ENCODE assay signal across 16 cellular contexts in the genomic region with DNA sequence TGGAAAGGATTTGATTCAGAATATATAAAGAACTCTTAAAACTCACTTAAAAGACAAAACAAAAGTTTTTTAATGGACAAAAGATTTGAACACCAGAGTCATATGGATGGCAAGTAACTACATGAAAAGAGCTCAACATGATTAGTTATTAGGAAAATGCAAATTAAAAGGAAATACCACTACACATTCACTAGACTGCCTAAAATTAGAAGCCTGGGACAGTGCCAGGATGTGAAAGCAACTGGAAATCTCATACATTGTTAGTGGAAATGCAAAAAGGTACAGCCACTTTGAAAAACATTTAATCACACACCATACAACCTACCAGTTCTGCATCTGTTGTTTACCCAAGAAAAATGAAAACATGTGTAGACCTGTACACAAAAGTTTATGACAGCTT. TPM values are rescaled to one million over a fixed set of nuclear protein-coding genes. Genes with fewer than 3 reads are reported as not detected.
A peak's percentile ranks its signal among the peaks of the same experiment; 100 is the strongest.
DNase-seq lines count a peak whose midpoint lies in the region; ATAC-seq, FAIRE-seq and TF ChIP-seq lines count a peak whose summit lies in the region.
"Had no signal": no experiment of that assay in that cellular context is flagged by ENCODE, and none has a peak within 500 bp of the region (broad histone marks: within the 10 kb centered on the region; RNA-seq: fewer than 3 reads in every experiment).

No MANE protein-coding gene starts in this region.

- no peaks in the 10 kb centered on the region for H3K27me3 ChIP-seq in A673 (replicated peaks; ENCODE audit: insufficient read depth, low read depth, low read length, poor library complexity)
- H3K27me3 ChIP-seq in DOHH2 (ENCODE audit: control insufficient read depth, low read length), result no peaks in the 10 kb centered on the region
- H3K27me3 ChIP-seq in astrocyte (ENCODE audit: insufficient read depth, low read length), result no peaks in the 10 kb centered on the region
- no peaks in the 10 kb centered on the region for H3K27me3 ChIP-seq in CD8-positive, alpha-beta memory T cell (ENCODE audit: insufficient read depth, low read length, poor library complexity, severe bottlenecking)

- H3K4me3 Mint-ChIP-seq in astrocyte (ENCODE audit: unreplicated experiment), result no peak overlapping the region
- H3K4me3 Mint-ChIP-seq in endothelial cell (ENCODE audit: unreplicated experiment), result no peak overlapping the region
- H3K4me3 Mint-ChIP-seq in CD8-positive, alpha-beta memory T cell, result no peak overlapping the region
- H3K4me3 Mint-ChIP-seq: CD4-positive, CD25-positive, alpha-beta regulatory T cell had no signal

- H3K9me2 ChIP-seq in DOHH2 (replicated peaks; ENCODE audit: control insufficient read depth, low read length), result no peaks in the 10 kb centered on the region

- peak; percentile 82 for FAIRE-seq in astrocyte (lab: Jason Lieb, UNC)

- H3K27ac Mint-ChIP-seq in astrocyte (ENCODE audit: unreplicated experiment) (peak overlapping the region; percentile 2), endothelial cell (ENCODE audit: unreplicated experiment) (peak overlapping the region; percentile 2)
- H3K27ac Mint-ChIP-seq in CD8-positive, alpha-beta memory T cell, result no peak overlapping the region

- no peaks in the 10 kb centered on the region for H4K20me1 ChIP-seq in DOHH2 (ENCODE audit: control insufficient read depth, insufficient read depth, low read depth, low read length)
- H4K20me1 ChIP-seq in astrocyte (ENCODE audit: insufficient read depth, low read length), result peaks cover 54% of the 10 kb centered on the region

- H3K79me2 ChIP-seq in DOHH2 (ENCODE audit: control insufficient read depth, low read length) (peaks cover 11% of the 10 kb centered on the region), astrocyte (ENCODE audit: insufficient read depth, low read length) (peaks cover 83% of the 10 kb centered on the region)

- peaks cover 8% of the 10 kb centered on the region for H3K36me3 Mint-ChIP-seq in astrocyte (ENCODE audit: low read depth, unreplicated experiment)
- H3K36me3 Mint-ChIP-seq in endothelial cell (ENCODE audit: low read depth, unreplicated experiment), result peaks cover 27% of the 10 kb centered on the region
- peaks cover 15 to 27% (median 16%) of the 10 kb centered on the region in 3 donors for H3K36me3 Mint-ChIP-seq in CD8-positive, alpha-beta memory T cell

- DNase-seq in A673 (ENCODE audit: low spot score), result peak; percentile 63
- peak; percentile 26 for DNase-seq in astrocyte (ENCODE audit: low read depth)
- no peak for DNase-seq in endothelial cell (ENCODE audit: low spot score)
- no peak for DNase-seq in CD8-positive, alpha-beta memory T cell
- DNase-seq: AML-193; CD4-positive, CD25-positive, alpha-beta regulatory T cell; KBM-7; NCI-H1092; NCI-H2107; NCI-H774; SHP77 had no signal

- H3K9ac ChIP-seq in astrocyte (ENCODE audit: low read length), result no peak overlapping the region

- 0 out of 2 replicates have a peak, but pooled peaks cover 3% of the 10 kb centered on the region for H3F3A ChIP-seq in DOHH2 (ENCODE audit: control insufficient read depth, insufficient read depth)

- H3K27ac ChIP-seq in A673 (ENCODE audit: low read depth, low read length, poor library complexity, severe bottlenecking), result peak overlapping the region; percentile 26
- H3K27ac ChIP-seq in DOHH2 (ENCODE audit: low read depth, low read length), result no peak overlapping the region
- H3K27ac ChIP-seq in astrocyte (ENCODE audit: low read depth, low read length), result no peak overlapping the region
- no peak overlapping the region for H3K27ac ChIP-seq in CD8-positive, alpha-beta memory T cell (ENCODE audit: low read depth, low read length)
- H3K27ac ChIP-seq: A549 had no signal

- H3K36me3 ChIP-seq in A673 (ENCODE audit: insufficient read depth, low read length, poor library complexity, severe bottlenecking) (no peaks in the 10 kb centered on the region), DOHH2 (ENCODE audit: control insufficient read depth, low read length) (no peaks in the 10 kb centered on the region), astrocyte (ENCODE audit: insufficient read depth, low read length) (no peaks in the 10 kb centered on the region)
- H3K36me3 ChIP-seq in CD8-positive, alpha-beta memory T cell (ENCODE audit: insufficient read depth, low read length), result no peaks in the 10 kb centered on the region

- no TSS peak for BruUV-seq in A673 (replicated peaks; lab: Mats Ljungman, UMichigan)

- H3K4me3 ChIP-seq in A673 (ENCODE audit: low read depth, low read length, poor library complexity, severe bottlenecking), result no peak overlapping the region
- H3K4me3 ChIP-seq in DOHH2 (ENCODE audit: low read length), result no peak overlapping the region
- H3K4me3 ChIP-seq in astrocyte (ENCODE audit: insufficient read depth, low read depth, low read length), result no peak overlapping the region
- no peak overlapping the region for H3K4me3 ChIP-seq in CD8-positive, alpha-beta memory T cell (ENCODE audit: low read length)
- H3K4me3 ChIP-seq: A549 had no signal

- TF ChIP-seq CTCF in A673 (conservative IDR thresholded peaks at IDR 0.05; ENCODE audit: low read depth, low read length) (no peak), DOHH2 (IDR thresholded peaks at IDR 0.05; ENCODE audit: low read depth, low read length, poor library complexity, severe bottlenecking) (no peak), astrocyte (IDR thresholded peaks at IDR 0.05; ENCODE audit: insufficient read depth, low read depth, low read length) (no peak), endothelial cell (IDR thresholded peaks at IDR 0.05; ENCODE audit: unreplicated experiment) (no peak)

- POLR2A ChIA-PET in A673 (lab: Charles Lee; ENCODE audit: low non-redundant PET), result no interaction called here
- POLR2A ChIA-PET in CD8-positive, alpha-beta memory T cell (lab: Charles Lee), result no interaction called here

- no peak for ATAC-seq in GM21515 (IDR thresholded peaks at IDR 0.05; ENCODE audit: unreplicated experiment)
- no peak for ATAC-seq in HG03045 (IDR thresholded peaks at IDR 0.05; ENCODE audit: unreplicated experiment)
- ATAC-seq: A549, Panc1 had no signal

- H3K4me2 ChIP-seq in DOHH2 (ENCODE audit: low read length) (peak overlapping the region; percentile 41), astrocyte (ENCODE audit: low read length) (no peak overlapping the region)
- H3K4me2 ChIP-seq: A549 had no signal

- H3K9me3 ChIP-seq in A673 (ENCODE audit: low read depth, low read length, poor library complexity, severe bottlenecking) (no peaks in the 10 kb centered on the region), DOHH2 (ENCODE audit: control insufficient read depth, insufficient read depth, low read length) (peaks cover 4% of the 10 kb centered on the region; the same call in 1 of the 2 replicates), astrocyte (ENCODE audit: insufficient read depth, low read depth, low read length) (no peaks in the 10 kb centered on the region)
- no peaks in the 10 kb centered on the region for H3K9me3 ChIP-seq in CD8-positive, alpha-beta memory T cell (ENCODE audit: low read length)
- H3K9me3 ChIP-seq: A549 had no signal

- H2AFZ ChIP-seq in astrocyte (ENCODE audit: low read depth, low read length), result no peak overlapping the region

- intact Hi-C loops in A673 (cut with micrococcal nuclease; ENCODE audit: unreplicated experiment), result no loop called here

- H3K4me1 Mint-ChIP-seq in astrocyte (ENCODE audit: low read depth, unreplicated experiment) (peaks cover 28% of the 10 kb centered on the region), endothelial cell (ENCODE audit: unreplicated experiment) (peaks cover 34% of the 10 kb centered on the region)
- peaks cover 34 to 54% (median 44%) of the 10 kb centered on the region in 3 donors for H3K4me1 Mint-ChIP-seq in CD8-positive, alpha-beta memory T cell

- CTCF ChIA-PET in A673 (lab: Charles Lee), result interaction anchor here (0.6 kb wide), 1 partner anchor 131 kb away, joined by 3 read pairs; no protein-coding TSS in a partner anchor
- CTCF ChIA-PET in CD8-positive, alpha-beta memory T cell (lab: Charles Lee), result no interaction called here

- peaks cover 25% of the 10 kb centered on the region for H3K4me1 ChIP-seq in A673 (ENCODE audit: insufficient read depth, low read length, poor library complexity, severe bottlenecking)
- peaks cover 24% of the 10 kb centered on the region for H3K4me1 ChIP-seq in DOHH2 (ENCODE audit: control insufficient read depth, low read length)
- no peaks in the 10 kb centered on the region for H3K4me1 ChIP-seq in astrocyte (ENCODE audit: insufficient read depth, low read length)
- H3K4me1 ChIP-seq in CD8-positive, alpha-beta memory T cell (ENCODE audit: insufficient read depth, low read length), result no peaks in the 10 kb centered on the region
- H3K4me1 ChIP-seq: A549 had no signal

- H3K27me3 Mint-ChIP-seq in astrocyte (ENCODE audit: low read depth, unreplicated experiment) (no peaks in the 10 kb centered on the region), endothelial cell (ENCODE audit: unreplicated experiment) (peaks cover 5% of the 10 kb centered on the region)
- no peaks in the 10 kb centered on the region for H3K27me3 Mint-ChIP-seq in CD8-positive, alpha-beta memory T cell
- H3K27me3 Mint-ChIP-seq: CD4-positive, CD25-positive, alpha-beta regulatory T cell had no signal

- H3K9me3 Mint-ChIP-seq in astrocyte (ENCODE audit: unreplicated experiment) (peaks cover 4% of the 10 kb centered on the region), endothelial cell (ENCODE audit: unreplicated experiment) (no peaks in the 10 kb centered on the region)
- H3K9me3 Mint-ChIP-seq in CD8-positive, alpha-beta memory T cell, result peaks cover 0 to 6% (median 3%) of the 10 kb centered on the region in 5 donors

RNA-seq across cellular contexts. Expression of a gene that starts 48.8 kb away (rescaled TPM):
- 33.9 and 36.3 TPM in 2 replicates for total RNA-seq in A673 (2021)
- 68.6 and 70.2 TPM in 2 replicates for total RNA-seq in astrocyte
- 202 TPM for total RNA-seq in endothelial cell (ENCODE audit: unreplicated experiment)
- 10 to 100 TPM; 32.9 to 33.0 TPM for total RNA-seq in CD8-positive, alpha-beta memory T cell
- polyA plus RNA-seq in CD8-positive, alpha-beta memory T cell, result 38.6 TPM

Comparison
In these comparisons a context has a peak if more than half of its experiments do, and no peak if none do; other contexts are left out.
1. DNase-seq: peak in A673 (single experiment) and astrocyte (single experiment); none in endothelial cell (single experiment) and CD8-positive, alpha-beta memory T cell (0 of 5).
2. H3K27ac Mint-ChIP-seq: peak in astrocyte (single experiment) and endothelial cell (single experiment); none in CD8-positive, alpha-beta memory T cell (0 of 8).